ENCODE assay signal across 8 cellular contexts in genomic region chr15:64702816-64703631, GRCh38.
DNase-seq lines count a peak whose midpoint lies in the region; ATAC-seq, FAIRE-seq and TF ChIP-seq lines count a peak whose summit lies in the region.

No MANE protein-coding gene starts in this region.

- H3K9me3 ChIP-seq in psoas muscle = no peaks in the 10 kb centered on the region

- FAIRE-seq in GM12891 (lab: Jason Lieb, UNC) = peak; percentile 93

- WGBS in psoas muscle, 3 donors = 1% methylated on average over 35 to 62 of the region's 62 CpGs
- WGBS in urinary bladder = under 1% methylated on average over 60 of the region's 62 CpGs

- H3K4me3 Mint-ChIP-seq in T-helper 1 cell treated with Interleukin-12 subunit alpha and Interleukin-12 subunit beta and Interleukin-4 antibody, amounts not matched to agents 30 μg/mL and 1 μg/mL, for 36 hours = peak overlapping the region; percentile 91

- intact Hi-C loops in left ventricle myocardium superior (cut with micrococcal nuclease) = no loop called here
- intact Hi-C loops in psoas muscle (cut with DNase I) = no loop called here

- TF ChIP-seq CTCF in psoas muscle (IDR thresholded peaks at IDR 0.05) = no peak

- H3K9me3 Mint-ChIP-seq in T-helper 1 cell treated with Interleukin-12 subunit alpha and Interleukin-12 subunit beta and Interleukin-4 antibody, amounts not matched to agents 30 μg/mL and 1 μg/mL, for 36 hours = no peaks in the 10 kb centered on the region

- H3K27ac ChIP-seq in psoas muscle (peak overlapping the region; percentile 87), urinary bladder (ENCODE audit: low read depth) (peak overlapping the region; percentile 94)

- TF ChIP-seq POLR2A in GM12891 (IDR thresholded peaks at IDR 0.05; ENCODE audit: low read depth, low read length) = peak; percentile 84

- H3K27me3 Mint-ChIP-seq in T-helper 1 cell treated with Interleukin-12 subunit alpha and Interleukin-12 subunit beta and Interleukin-4 antibody, amounts not matched to agents 30 μg/mL and 1 μg/mL, for 36 hours (ENCODE audit: low read depth) = peaks cover under 1% of the 10 kb centered on the region

- peak overlapping the region; percentile 85 for H3K4me3 ChIP-seq in psoas muscle
- H3K4me3 ChIP-seq in urinary bladder (ENCODE audit: low read depth, low read length) = peak overlapping the region; percentile 84

- peaks cover 12% of the 10 kb centered on the region for H3K36me3 Mint-ChIP-seq in T-helper 1 cell treated with Interleukin-12 subunit alpha and Interleukin-12 subunit beta and Interleukin-4 antibody, amounts not matched to agents 30 μg/mL and 1 μg/mL, for 36 hours (ENCODE audit: low read depth)

- peak; percentile 72 for ATAC-seq in HG02884 (IDR thresholded peaks at IDR 0.05; ENCODE audit: unreplicated experiment)
- peak; percentile 94 for ATAC-seq in left ventricle myocardium superior
- peak; percentile 94 to 96 (median 96) for ATAC-seq in psoas muscle

- DNase-seq in GM12891 (ENCODE audit: insufficient read length, low spot score) (peak; percentile 93), NCI-H1694 treated with DMSO at 0.1 percent for 48 hours (lab: John Stamatoyannopoulos, UW) (peak; percentile 64), amygdala (lab: John Stamatoyannopoulos, UW) (peak; percentile 79 to 99 (median 96)), left ventricle myocardium superior (peak; percentile 99), psoas muscle (peak; percentile 98 to 99)

- no peaks in the 10 kb centered on the region for H3K27me3 ChIP-seq in psoas muscle (ENCODE audit: insufficient read depth in 3 of 3, low read length in 2 of 3)

- H3K4me1 ChIP-seq in psoas muscle (peaks cover 43% of the 10 kb centered on the region), urinary bladder (ENCODE audit: insufficient read depth) (peaks cover 5% of the 10 kb centered on the region)

- H3K27ac Mint-ChIP-seq in T-helper 1 cell treated with Interleukin-12 subunit alpha and Interleukin-12 subunit beta and Interleukin-4 antibody, amounts not matched to agents 30 μg/mL and 1 μg/mL, for 36 hours = peak overlapping the region; percentile 16

- H3K4me1 Mint-ChIP-seq in T-helper 1 cell treated with Interleukin-12 subunit alpha and Interleukin-12 subunit beta and Interleukin-4 antibody, amounts not matched to agents 30 μg/mL and 1 μg/mL, for 36 hours (ENCODE audit: low read depth) = peaks cover 39% of the 10 kb centered on the region

- no peaks in the 10 kb centered on the region for H3K36me3 ChIP-seq in psoas muscle (ENCODE audit: insufficient read depth in 1 of 2, low read depth in 1 of 2)
- H3K36me3 ChIP-seq in urinary bladder (ENCODE audit: insufficient read depth) = no peaks in the 10 kb centered on the region

TF ChIP-seq in GM12891, 5 proteins besides CTCF, POLR2A, EP300 and RAD21:
- TF ChIP-seq TAF1 (IDR thresholded peaks at IDR 0.05; ENCODE audit: low read depth, low read length) = peak; percentile 44; the same call in 1 of the 2 replicates
- TF ChIP-seq POU2F2 (IDR thresholded peaks at IDR 0.05; ENCODE audit: low read depth, low read length) = peak; percentile 33; the same call in 1 of the 2 replicates
- no peak for TF ChIP-seq SPI1 (IDR thresholded peaks at IDR 0.05; ENCODE audit: low read depth, low read length)
- no peak for TF ChIP-seq PAX5 (IDR thresholded peaks at IDR 0.05; ENCODE audit: insufficient read depth, low read length, severe bottlenecking)
- peak; percentile 80 for TF ChIP-seq POLR2AphosphoS5 (IDR thresholded peaks at IDR 0.05; ENCODE audit: low read depth, low read length)

Comparison
In these comparisons a context has a peak if more than half of its experiments do, and no peak if none do; other contexts are left out.
1. Peak in every context shown above with its lines: DNase-seq, ATAC-seq, H3K4me3 ChIP-seq and H3K27ac ChIP-seq.